Comparison of ENCODE assay signal across 8 cellular contexts in genomic region chr7:151088019-151088855, GRCh38. TPM values are rescaled to one million over a fixed set of nuclear protein-coding genes. Genes with fewer than 3 reads are reported as not detected.
DNase-seq lines count a peak whose midpoint lies in the region; TF ChIP-seq lines count a peak whose summit lies in the region.

No MANE protein-coding gene starts in this region.

- no peaks in the 10 kb centered on the region for H3K27me3 Mint-ChIP-seq in MCF 10A (ENCODE audit: insufficient read depth, unreplicated experiment)

- no peak overlapping the region for H2BK15ac ChIP-seq in mesenchymal stem cell (ENCODE audit: low read depth, poor library complexity, severe bottlenecking)

- no peak overlapping the region for H2AFZ ChIP-seq in mesenchymal stem cell (ENCODE audit: low read depth, low read length)

- peaks cover 36% of the 10 kb centered on the region for H3K4me1 ChIP-seq in mesenchymal stem cell (ENCODE audit: control insufficient read depth, insufficient read depth, low read depth, low read length)

- peak overlapping the region in 1 of 2 experiments; percentile 94 for H3K4ac ChIP-seq in mesenchymal stem cell (ENCODE audit: low read depth in 1 of 2, low read length in 2 of 2)

- no peak overlapping the region for H2BK5ac ChIP-seq in mesenchymal stem cell (ENCODE audit: low read depth, low read length, poor library complexity, severe bottlenecking)

- no peaks in the 10 kb centered on the region for H3K9me3 Mint-ChIP-seq in MCF 10A (ENCODE audit: unreplicated experiment)

- peak overlapping the region; percentile 53 to 64 for H2BK12ac ChIP-seq in mesenchymal stem cell (ENCODE audit: low read length in 2 of 2)

- peak overlapping the region in 1 of 2 experiments; percentile 96 for H3K14ac ChIP-seq in mesenchymal stem cell (ENCODE audit: low read length in 2 of 2)

- peak overlapping the region; percentile 77 for H3K4me3 Mint-ChIP-seq in MCF 10A (ENCODE audit: unreplicated experiment)

- peak overlapping the region; percentile 78 for H3K4me3 ChIP-seq in HL-60 (replicated peaks; ENCODE audit: insufficient read depth, low read length)
- H3K4me3 ChIP-seq in mesenchymal stem cell (ENCODE audit: insufficient read depth in 1 of 2, low read depth in 1 of 2, low read length in 2 of 2): peak overlapping the region; percentile 76 to 94

- peaks cover 2% of the 10 kb centered on the region for H3K79me1 ChIP-seq in mesenchymal stem cell (replicated peaks; ENCODE audit: low read length, poor library complexity, severe bottlenecking)

- H4K91ac ChIP-seq in mesenchymal stem cell (ENCODE audit: low read length): no peak overlapping the region

- CTCF ChIA-PET in MCF 10A (lab: Yijun Ruan, JAX): interaction anchor here (0.6 to 15.0 kb wide), 9 partner anchors 9 to 190 kb away, joined by 3 to 315 read pairs (median 3); no protein-coding TSS in a partner anchor

- peak overlapping the region; percentile 94 for H3K9ac ChIP-seq in mesenchymal stem cell (ENCODE audit: low read length)

- peak overlapping the region; percentile 35 to 96 for H3K18ac ChIP-seq in mesenchymal stem cell (ENCODE audit: low read depth in 1 of 2, low read length in 2 of 2)

- intact Hi-C loops in MCF 10A (cut with micrococcal nuclease): loop anchor here (1.0 to 2.0 kb wide), 2 partner anchors 23 to 59 kb away; partner anchors contain the start of gene ABCB8

- peak overlapping the region in 1 of 2 experiments; percentile 29 for H3K23ac ChIP-seq in mesenchymal stem cell (ENCODE audit: low read length in 2 of 2)

- H3K27ac Mint-ChIP-seq in MCF 10A (ENCODE audit: low read depth, unreplicated experiment): peak overlapping the region; percentile 88

- DNase-seq in AG20443 (ENCODE audit: low spot score): peak; percentile 30
- DNase-seq in HL-60 (ENCODE audit: low read depth in 1 of 2, low spot score in 1 of 2): peak in 1 of 2 experiments; percentile 22
- peak; percentile 36 for DNase-seq in MCF 10A (ENCODE audit: unreplicated experiment)
- DNase-seq in mesenchymal stem cell: peak; percentile 49
- DNase-seq in islet precursor cell: no peak
- no peak for DNase-seq in cerebellar cortex (ENCODE audit: low spot score)
- DNase-seq in NCI-H1694 treated with DMSO at 0.1 percent for 48 hours (lab: John Stamatoyannopoulos, UW): no peak
- DNase-seq in SKM-1 treated with dmso at 0.1 percent for 144 hours (lab: John Stamatoyannopoulos, UW; ENCODE audit: unreplicated experiment): no peak

- no peaks in the 10 kb centered on the region for H3K9me3 ChIP-seq in mesenchymal stem cell (ENCODE audit: control insufficient read depth, low read length)

- H2BK120ac ChIP-seq in mesenchymal stem cell (ENCODE audit: low read depth, low read length): no peak overlapping the region

- WGBS in mesenchymal stem cell: 11% methylated on average over 12 of the region's 16 CpGs

- POLR2A ChIA-PET in MCF 10A (lab: Yijun Ruan, JAX): interaction anchor here (0.7 to 10.0 kb wide), 8 partner anchors 17 to 1950 kb away, joined by 3 to 151 read pairs (median 8); partner anchors contain the start of genes ABCB8, ABCF2, CDK5 and REPIN1

- peak overlapping the region; percentile 69 for H3K4me2 ChIP-seq in mesenchymal stem cell (ENCODE audit: low read length, poor library complexity, severe bottlenecking)

- H3K27ac ChIP-seq in HL-60 (replicated peaks): peak overlapping the region; percentile 77
- peak overlapping the region; percentile 47 for H3K27ac ChIP-seq in mesenchymal stem cell (ENCODE audit: low read length, poor library complexity, severe bottlenecking)

- H3K36me3 ChIP-seq in mesenchymal stem cell (ENCODE audit: control insufficient read depth in 1 of 2, insufficient read depth in 2 of 2, low read depth in 1 of 2, low read length in 2 of 2): peaks cover 5 to 13% of the 10 kb centered on the region in 2 experiments

- peak overlapping the region; percentile 1 for H2AK5ac ChIP-seq in mesenchymal stem cell (ENCODE audit: low read length, severe bottlenecking)

- TSS peak; percentile 53 for BruUV-seq in MCF 10A (replicated peaks; lab: Mats Ljungman, UMichigan)

- H3K36me3 Mint-ChIP-seq in MCF 10A (ENCODE audit: insufficient read depth, unreplicated experiment): peaks cover 11% of the 10 kb centered on the region

- peaks cover 34% of the 10 kb centered on the region for H3K4me1 Mint-ChIP-seq in MCF 10A (ENCODE audit: insufficient read depth, unreplicated experiment)

- H3K27me3 ChIP-seq in HL-60 (ENCODE audit: insufficient read depth, poor library complexity, severe bottlenecking): no peaks in the 10 kb centered on the region
- H3K27me3 ChIP-seq in mesenchymal stem cell (ENCODE audit: control insufficient read depth in 1 of 2, insufficient read depth in 1 of 2, low read length in 2 of 2): no peaks in the 10 kb centered on the region

- TF ChIP-seq CTCF in HL-60 (IDR thresholded peaks at IDR 0.05; ENCODE audit: insufficient read depth, low read length) (no peak), MCF 10A (IDR thresholded peaks at IDR 0.05; ENCODE audit: unreplicated experiment) (no peak)

- no peak overlapping the region for H4K8ac ChIP-seq in mesenchymal stem cell (ENCODE audit: low read length)

RNA-seq across cellular contexts. Expression of gene AGAP3, which starts 2.0 kb away (rescaled TPM):
- 95.6 and 138 TPM in 2 replicates for total RNA-seq in MCF 10A (2022)
- 55.8 TPM for polyA plus RNA-seq in mesenchymal stem cell (2013, experiment 1 of 2)
- 53.0 TPM for polyA plus RNA-seq in mesenchymal stem cell (2013, experiment 2 of 2)

RNA-seq across cellular contexts. Expression of gene TMUB1, which starts 4.9 kb away (rescaled TPM):
- 25.7 and 30.1 TPM in 2 replicates for total RNA-seq in MCF 10A (2022)
- polyA plus RNA-seq in mesenchymal stem cell (2013, experiment 1 of 2): 56.8 TPM
- 53.5 TPM for polyA plus RNA-seq in mesenchymal stem cell (2013, experiment 2 of 2)

RNA-seq across cellular contexts. Expression of gene FASTK, which starts 7.6 kb away (rescaled TPM):
- total RNA-seq in MCF 10A (2022): 79.3 and 83.6 TPM in 2 replicates
- polyA plus RNA-seq in mesenchymal stem cell (2013, experiment 1 of 2): 72.5 TPM
- 69.4 TPM for polyA plus RNA-seq in mesenchymal stem cell (2013, experiment 2 of 2)

RNA-seq across cellular contexts. Expression of gene SLC4A2, which starts 28.8 kb away (rescaled TPM):
- 112 and 114 TPM in 2 replicates for total RNA-seq in MCF 10A (2022)
- 140 TPM for polyA plus RNA-seq in mesenchymal stem cell (2013, experiment 1 of 2)
- 133 TPM for polyA plus RNA-seq in mesenchymal stem cell (2013, experiment 2 of 2)

RNA-seq across cellular contexts. Expression of gene CDK5, which starts 30.5 kb away (rescaled TPM):
- total RNA-seq in MCF 10A (2022): 11.8 and 12.2 TPM in 2 replicates
- polyA plus RNA-seq in mesenchymal stem cell (2013, experiment 1 of 2): 20.3 TPM
- 21.3 TPM for polyA plus RNA-seq in mesenchymal stem cell (2013, experiment 2 of 2)

Comparison
In these comparisons a context has a peak if more than half of its experiments do, and no peak if none do; other contexts are left out.
1. DNase-seq: peak in AG20443 (single experiment), MCF 10A (single experiment) and mesenchymal stem cell (single experiment); none in islet precursor cell (single experiment), cerebellar cortex (single experiment), NCI-H1694 treated with DMSO at 0.1 percent for 48 hours (single experiment) and SKM-1 treated with dmso at 0.1 percent for 144 hours (single experiment).